Comparison of ENCODE assay signal across 1 cellular context in the genomic region with DNA sequence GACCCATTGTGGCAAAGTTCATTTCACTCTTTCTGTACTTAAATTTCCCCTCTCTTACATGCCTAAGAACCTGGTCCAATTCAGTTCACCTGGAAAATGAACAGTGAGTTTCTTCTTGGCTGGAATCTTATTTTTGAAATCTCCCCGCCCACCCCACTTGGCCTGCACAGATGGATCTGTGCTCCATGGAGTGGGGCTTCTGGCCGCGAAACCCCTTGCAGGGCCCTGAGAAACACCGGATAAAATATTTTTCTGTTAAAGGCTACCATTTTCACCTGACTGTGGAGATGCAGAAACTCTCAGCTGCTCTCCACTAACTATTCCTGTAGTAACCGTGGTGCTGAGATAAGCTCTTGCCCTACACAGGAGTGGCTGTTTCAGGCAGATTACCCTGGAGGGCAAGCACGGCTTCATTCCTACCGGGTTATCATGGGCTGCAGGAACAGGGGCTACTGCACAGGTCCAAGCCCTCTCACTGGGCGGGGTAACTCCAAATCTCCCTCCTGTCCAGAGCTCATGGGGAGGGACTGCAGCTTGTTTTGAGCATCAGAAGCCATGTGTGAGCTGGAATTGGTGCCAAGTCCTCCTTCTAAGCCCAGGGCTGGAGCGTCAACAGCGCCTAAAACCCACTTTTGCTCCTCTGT.
TF ChIP-seq lines count a peak whose summit lies in the region.

No MANE protein-coding gene starts in this region.

TF ChIP-seq in SK-N-SH treated with all-trans-retinoic acid at 6 μM for 48 hours, 23 proteins besides CTCF, POLR2A, EP300 and RAD21 (continued from another document):
- TF ChIP-seq, protein P1, sequence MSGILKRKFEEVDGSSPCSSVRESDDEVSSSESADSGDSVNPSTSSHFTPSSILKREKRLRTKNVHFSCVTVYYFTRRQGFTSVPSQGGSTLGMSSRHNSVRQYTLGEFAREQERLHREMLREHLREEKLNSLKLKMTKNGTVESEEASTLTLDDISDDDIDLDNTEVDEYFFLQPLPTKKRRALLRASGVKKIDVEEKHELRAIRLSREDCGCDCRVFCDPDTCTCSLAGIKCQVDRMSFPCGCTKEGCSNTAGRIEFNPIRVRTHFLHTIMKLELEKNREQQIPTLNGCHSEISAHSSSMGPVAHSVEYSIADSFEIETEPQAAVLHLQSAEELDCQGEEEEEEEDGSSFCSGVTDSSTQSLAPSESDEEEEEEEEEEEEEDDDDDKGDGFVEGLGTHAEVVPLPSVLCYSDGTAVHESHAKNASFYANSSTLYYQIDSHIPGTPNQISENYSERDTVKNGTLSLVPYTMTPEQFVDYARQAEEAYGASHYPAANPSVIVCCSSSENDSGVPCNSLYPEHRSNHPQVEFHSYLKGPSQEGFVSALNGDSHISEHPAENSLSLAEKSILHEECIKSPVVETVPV (CRISPR knock-in tag; IDR thresholded peaks at IDR 0.05), result no peak
